11 cellular contexts compared by ENCODE assay signal in genomic region chrX:112643721-112644120, GRCh38. TPM values are rescaled to one million over a fixed set of nuclear protein-coding genes. Genes with fewer than 3 reads are reported as not detected.
DNase-seq lines count a peak whose midpoint lies in the region; ATAC-seq and TF ChIP-seq lines count a peak whose summit lies in the region.
"Had no signal": no experiment of that assay in that cellular context is flagged by ENCODE, and none has a peak within 500 bp of the region (broad histone marks: within the 10 kb centered on the region; RNA-seq: fewer than 3 reads in every experiment).

No MANE protein-coding gene starts in this region.

- DNase-seq in activated naive CD8-positive, alpha-beta T cell treated with anti-CD3 and anti-CD28 coated beads, Interleukin-2, amount 50 U/mL, for 24 hours, result peak; percentile 1
- DNase-seq in DMS153 (lab: John Stamatoyannopoulos, UW) (no peak), islet precursor cell (no peak), HT-29 (ENCODE audit: low spot score) (no peak), glutamatergic neuron (no peak)
- DNase-seq: natural killer cell had no signal

- H3K4me3 Mint-ChIP-seq in activated naive CD8-positive, alpha-beta T cell treated with anti-CD3 and anti-CD28 coated beads, Interleukin-2, amount 50 U/mL, for 24 hours, result no peak overlapping the region
- no peak overlapping the region for H3K4me3 Mint-ChIP-seq in glutamatergic neuron (ENCODE audit: unreplicated experiment)
- H3K4me3 Mint-ChIP-seq: natural killer cell had no signal

- H3K27me3 Mint-ChIP-seq in activated naive CD8-positive, alpha-beta T cell treated with anti-CD3 and anti-CD28 coated beads, Interleukin-2, amount 50 U/mL, for 24 hours, result no peaks in the 10 kb centered on the region
- no peaks in the 10 kb centered on the region for H3K27me3 Mint-ChIP-seq in glutamatergic neuron (ENCODE audit: unreplicated experiment)

- no peak for TF ChIP-seq CTCF in glutamatergic neuron (IDR thresholded peaks at IDR 0.05; ENCODE audit: partially characterized antibody, unreplicated experiment)

- H3K27ac Mint-ChIP-seq in activated naive CD8-positive, alpha-beta T cell treated with anti-CD3 and anti-CD28 coated beads, Interleukin-2, amount 50 U/mL, for 24 hours, result peak overlapping the region; percentile 46
- H3K27ac Mint-ChIP-seq in glutamatergic neuron (ENCODE audit: unreplicated experiment), result no peak overlapping the region
- H3K27ac Mint-ChIP-seq: natural killer cell had no signal

- peaks cover 35% of the 10 kb centered on the region for H3K4me1 Mint-ChIP-seq in activated naive CD8-positive, alpha-beta T cell treated with anti-CD3 and anti-CD28 coated beads, Interleukin-2, amount 50 U/mL, for 24 hours
- H3K4me1 Mint-ChIP-seq in glutamatergic neuron (ENCODE audit: low read depth, unreplicated experiment), result no peaks in the 10 kb centered on the region
- H3K4me1 Mint-ChIP-seq: natural killer cell had no signal

- peak; percentile 60 for ATAC-seq in GM18870 (IDR thresholded peaks at IDR 0.05; ENCODE audit: unreplicated experiment)
- peak; percentile 72 for ATAC-seq in GM21515 (IDR thresholded peaks at IDR 0.05; ENCODE audit: unreplicated experiment)
- peak; percentile 58 for ATAC-seq in HG03064 (IDR thresholded peaks at IDR 0.05; ENCODE audit: low read depth, unreplicated experiment)
- ATAC-seq in activated naive CD8-positive, alpha-beta T cell treated with anti-CD3 and anti-CD28 coated beads, Interleukin-2, amount 50 U/mL, for 24 hours, result peak; percentile 30
- ATAC-seq: natural killer cell had no signal

- no peaks in the 10 kb centered on the region for H3K9me3 Mint-ChIP-seq in activated naive CD8-positive, alpha-beta T cell treated with anti-CD3 and anti-CD28 coated beads, Interleukin-2, amount 50 U/mL, for 24 hours
- no peaks in the 10 kb centered on the region for H3K9me3 Mint-ChIP-seq in glutamatergic neuron (ENCODE audit: unreplicated experiment)
- H3K9me3 Mint-ChIP-seq: natural killer cell had no signal

- peaks cover 2% of the 10 kb centered on the region for H3K36me3 Mint-ChIP-seq in activated naive CD8-positive, alpha-beta T cell treated with anti-CD3 and anti-CD28 coated beads, Interleukin-2, amount 50 U/mL, for 24 hours (ENCODE audit: low read depth)
- no peaks in the 10 kb centered on the region for H3K36me3 Mint-ChIP-seq in glutamatergic neuron (ENCODE audit: unreplicated experiment)
- H3K36me3 Mint-ChIP-seq: natural killer cell had no signal

RNA-seq across cellular contexts. Expression of gene LHFPL1, which starts 36.0 kb away (rescaled TPM):
- not detected in 2 replicates for total RNA-seq in HT-29 (2014; rRNA removed; shearing (Covaris generic))
- total RNA-seq in glutamatergic neuron (ENCODE audit: unreplicated experiment), result 0.66 TPM
- total RNA-seq: epithelial cell of proximal tubule, SJSA1 had no signal
